ENCODE assay signal across 20 cellular contexts in genomic region chr9:124038790-124039633, GRCh38. TPM values are rescaled to one million over a fixed set of nuclear protein-coding genes. Genes with fewer than 3 reads are reported as not detected.
A peak's percentile ranks its signal among the peaks of the same experiment; 100 is the strongest.
DNase-seq lines count a peak whose midpoint lies in the region; ATAC-seq, FAIRE-seq and TF ChIP-seq lines count a peak whose summit lies in the region.
"Had no signal": no experiment of that assay in that cellular context is flagged by ENCODE, and none has a peak within 500 bp of the region (broad histone marks: within the 10 kb centered on the region; RNA-seq: fewer than 3 reads in every experiment).

No MANE protein-coding gene starts in this region.

- no peak overlapping the region for H3K4me3 ChIP-seq in A549
- no peak overlapping the region for H3K4me3 ChIP-seq in GM12865 (ENCODE audit: low read depth, low read length)
- no peak overlapping the region for H3K4me3 ChIP-seq in pancreas
- H3K4me3 ChIP-seq: ascending aorta, colonic mucosa, vagina had no signal

- WGBS in A549 (ENCODE audit: missing lambda C conversion rate): 83% methylated on average over 9 of the region's 9 CpGs
- WGBS in pancreas, 2 donors: 59 to 62% methylated on average over 9 of the region's 9 CpGs

- peak; percentile 33 to 34 for DNase-seq in A549 (ENCODE audit: low read depth in 1 of 2, low spot score in 1 of 2)
- DNase-seq in GM12865 (ENCODE audit: low read depth): no peak
- peak; percentile 26 for DNase-seq in SK-MEL-5 (ENCODE audit: low read depth, low spot score)
- DNase-seq in iPS-NIHi7 (ENCODE audit: extremely low spot score): peak; percentile 10
- DNase-seq in pancreas: no peak
- no peak for DNase-seq in left lobe of liver (ENCODE audit: low spot score)
- no peak for DNase-seq in activated CD4-positive, alpha-beta memory T cell treated with anti-CD3 and anti-CD28 coated beads, Interleukin-2, amount 10 ng/mL, durations not matched to agents 7 days and 5 days
- DNase-seq in nephron progenitor cell: no peak
- DNase-seq: activated CD8-positive, alpha-beta memory T cell treated with anti-CD3 and anti-CD28 coated beads, Interleukin-2, amount 50 U/mL, for 4 hours; activated naive CD4-positive, alpha-beta T cell treated with anti-CD3 and anti-CD28 coated beads for 36 hours; colonic mucosa; NCI-H187; NCI-H446; SIG-M5; stimulated activated CD4-positive, alpha-beta T cell treated with anti-CD3 and anti-CD28 coated beads, Interleukin-4, amount 100 ng/mL, for 1 hour had no signal

- FAIRE-seq in A549 (lab: Jason Lieb, UNC) (no peak), pancreas (lab: Jason Lieb, UNC) (no peak)
- FAIRE-seq: GM18507 had no signal

- peaks cover 50% of the 10 kb centered on the region for H3K27me3 Mint-ChIP-seq in activated CD4-positive, alpha-beta memory T cell treated with anti-CD3 and anti-CD28 coated beads, Interleukin-2, amount 10 ng/mL, durations not matched to agents 7 days and 5 days
- peaks cover 73% of the 10 kb centered on the region for H3K27me3 Mint-ChIP-seq in nephron progenitor cell (ENCODE audit: low read depth, poor library complexity)

- peaks cover 0 to 6% (median 3%) of the 10 kb centered on the region in 4 donors for H3K27me3 ChIP-seq in pancreas
- H3K27me3 ChIP-seq: ascending aorta, vagina had no signal

- peak; percentile 24; the same call in 2 of the 3 replicates for TF ChIP-seq CTCF in A549 (IDR thresholded peaks at IDR 0.05)
- TF ChIP-seq CTCF in GM12865 (IDR thresholded peaks at IDR 0.05; ENCODE audit: insufficient read depth, low read depth, low read length, missing control alignments): peak; percentile 13
- no peak for TF ChIP-seq CTCF in pancreas (IDR thresholded peaks at IDR 0.05)
- TF ChIP-seq CTCF in nephron progenitor cell (IDR thresholded peaks at IDR 0.05): no peak

- TF ChIP-seq RAD21 in A549 (conservative IDR thresholded peaks at IDR 0.05 in 1 of 2, IDR thresholded peaks at IDR 0.05 in 1 of 2): peak in 1 of 2 experiments; percentile 23; a peak in 2 of 5 replicates

- no peaks in the 10 kb centered on the region for H3K9me3 Mint-ChIP-seq in activated CD4-positive, alpha-beta memory T cell treated with anti-CD3 and anti-CD28 coated beads, Interleukin-2, amount 10 ng/mL, durations not matched to agents 7 days and 5 days
- no peaks in the 10 kb centered on the region for H3K9me3 Mint-ChIP-seq in nephron progenitor cell
- H3K9me3 Mint-ChIP-seq: activated naive CD4-positive, alpha-beta T cell treated with anti-CD3 and anti-CD28 coated beads for 36 hours had no signal

- POLR2A ChIA-PET in A549 (lab: Yijun Ruan, JAX): interaction anchor here (0.9 kb wide), 1 partner anchor 114 kb away, joined by 3 read pairs; no protein-coding TSS in a partner anchor
- POLR2A ChIA-PET in activated CD4-positive, alpha-beta memory T cell treated with anti-CD3 and anti-CD28 coated beads, Interleukin-2, amount 10 ng/mL, durations not matched to agents 7 days and 5 days (lab: Charles Lee): no interaction called here

- H3K4me3 Mint-ChIP-seq in activated CD4-positive, alpha-beta memory T cell treated with anti-CD3 and anti-CD28 coated beads, Interleukin-2, amount 10 ng/mL, durations not matched to agents 7 days and 5 days: no peak overlapping the region
- no peak overlapping the region for H3K4me3 Mint-ChIP-seq in nephron progenitor cell
- H3K4me3 Mint-ChIP-seq: activated naive CD4-positive, alpha-beta T cell treated with anti-CD3 and anti-CD28 coated beads for 36 hours had no signal

- H3K36me3 Mint-ChIP-seq in activated CD4-positive, alpha-beta memory T cell treated with anti-CD3 and anti-CD28 coated beads, Interleukin-2, amount 10 ng/mL, durations not matched to agents 7 days and 5 days (ENCODE audit: low read depth): no peaks in the 10 kb centered on the region
- H3K36me3 Mint-ChIP-seq in nephron progenitor cell (ENCODE audit: low read depth): no peaks in the 10 kb centered on the region

- no peak for TF ChIP-seq EP300 in A549 (IDR thresholded peaks at IDR 0.05)

- H3K36me3 ChIP-seq in pancreas: no peaks in the 10 kb centered on the region
- H3K36me3 ChIP-seq: ascending aorta, colonic mucosa, vagina had no signal

- H3K4me2 ChIP-seq in A549: no peak overlapping the region

- CTCF ChIA-PET in A549 (lab: Yijun Ruan, JAX): interaction anchor here (0.6 to 6.6 kb wide), 18 partner anchors 12 to 684 kb away, joined by 3 to 160 read pairs (median 4); partner anchors contain the start of genes CRB2 and LHX2
- CTCF ChIA-PET in activated CD4-positive, alpha-beta memory T cell treated with anti-CD3 and anti-CD28 coated beads, Interleukin-2, amount 10 ng/mL, durations not matched to agents 7 days and 5 days (lab: Charles Lee): interaction anchor here (2.3 to 3.9 kb wide), 3 partner anchors 15 to 496 kb away, joined by 6 to 26 read pairs (median 11); no protein-coding TSS in a partner anchor

- H3K4me1 ChIP-seq in A549: peaks cover 11% of the 10 kb centered on the region; the same call in 2 of the 3 replicates
- peaks cover 0 to 7% (median 4%) of the 10 kb centered on the region in 3 donors for H3K4me1 ChIP-seq in pancreas

- in situ Hi-C loops in SK-MEL-5 (cut with HindIII; ENCODE audit: low pct_unique_long_range_greater_than_20kb, low sequenced_read_pairs): no loop called here

- H3K4me1 Mint-ChIP-seq in activated CD4-positive, alpha-beta memory T cell treated with anti-CD3 and anti-CD28 coated beads, Interleukin-2, amount 10 ng/mL, durations not matched to agents 7 days and 5 days: peaks cover 9% of the 10 kb centered on the region
- H3K4me1 Mint-ChIP-seq in nephron progenitor cell: peaks cover 6% of the 10 kb centered on the region

- intact Hi-C loops in pancreas (cut with DNase I): loop anchor here in 1 of 3 donors (10.0 kb wide), 1 partner anchor 494 kb away; no protein-coding TSS in a partner anchor

- no peak overlapping the region for H3K27ac Mint-ChIP-seq in activated CD4-positive, alpha-beta memory T cell treated with anti-CD3 and anti-CD28 coated beads, Interleukin-2, amount 10 ng/mL, durations not matched to agents 7 days and 5 days
- no peak overlapping the region for H3K27ac Mint-ChIP-seq in nephron progenitor cell
- H3K27ac Mint-ChIP-seq: activated naive CD4-positive, alpha-beta T cell treated with anti-CD3 and anti-CD28 coated beads for 36 hours had no signal

- no peak for TF ChIP-seq POLR2A in A549 (IDR thresholded peaks at IDR 0.05; ENCODE audit: low read length)

- H3K27ac ChIP-seq in A549 (no peak overlapping the region), pancreas (no peak overlapping the region)
- H3K27ac ChIP-seq: ascending aorta, colonic mucosa, vagina had no signal

- ATAC-seq in A549: peak in 1 of 2 experiments; percentile 49; a peak in 3 of 6 replicates
- no peak for ATAC-seq in pancreas
- ATAC-seq in left lobe of liver: no peak

- H3K9me3 ChIP-seq in A549 (no peaks in the 10 kb centered on the region), pancreas (no peaks in the 10 kb centered on the region)
- H3K9me3 ChIP-seq: ascending aorta, colonic mucosa, vagina had no signal

TF ChIP-seq in A549, 52 proteins besides CTCF, POLR2A, EP300 and RAD21:
- no peak for TF ChIP-seq ELK1 (IDR thresholded peaks at IDR 0.05; ENCODE audit: low read depth, low read length)
- TF ChIP-seq SMC3 (IDR thresholded peaks at IDR 0.05): peak; percentile 35; the same call in 1 of the 3 replicates
- no peak for TF ChIP-seq POLR2AphosphoS2 (conservative IDR thresholded peaks at IDR 0.05; ENCODE audit: low read length)
- TF ChIP-seq MAX (IDR thresholded peaks at IDR 0.05): no peak
- TF ChIP-seq FOSB (CRISPR knock-in tag; IDR thresholded peaks at IDR 0.05): no peak
TF ChIP-seq in A549: peak in this region for 1.

RNA-seq across cellular contexts. Expression of gene LHX2, which starts 27.4 kb away (rescaled TPM):
- polyA plus RNA-seq in A549 (2011; rRNA removed) (2.4 and 2.9 TPM in 2 replicates), A549 (2017; fragmentation: RNase III; extraction: RNeasy Plus Mini Kit Qiagen cat#74134 plus additional on column Dnase treatment) (4.1 to 4.6 TPM (median 4.4 TPM) in 3 replicates), pancreas (not detected)
- 8.7 and 11.5 TPM in 2 replicates for polyA plus RNA-seq in A549 (2012; cell fraction: cytosol; rRNA removed)
- 11.0 and 12.4 TPM in 2 replicates for polyA plus RNA-seq in A549 (2012; cell fraction: nucleus; rRNA removed)
- 2.0 and 4.1 TPM in 2 replicates for polyA minus RNA-seq in A549 (2011; rRNA and poly(A)+ RNA removed)
- 0.43 TPM in 1 of 2 replicates, not detected in the other for total RNA-seq in SK-MEL-5 (2014; rRNA removed; shearing (Covaris generic))
- polyA plus RNA-seq in SK-MEL-5 (2015; cell fraction: cytosol; rRNA removed): 0.57 and 1.5 TPM in 2 replicates
- polyA plus RNA-seq in SK-MEL-5 (2015; cell fraction: nucleus; rRNA removed): 0.68 and 1.2 TPM in 2 replicates
- total RNA-seq in pancreas (not detected), left lobe of liver (2.9 TPM)
- total RNA-seq in activated CD4-positive, alpha-beta memory T cell treated with anti-CD3 and anti-CD28 coated beads, Interleukin-2, amount 10 ng/mL, durations not matched to agents 7 days and 5 days: not detected
- total RNA-seq: activated naive CD4-positive, alpha-beta T cell treated with anti-CD3 and anti-CD28 coated beads for 36 hours; ascending aorta; omental fat pad; subcutaneous adipose tissue; vagina had no signal

Comparison
In these comparisons a context has a peak if more than half of its experiments do, and no peak if none do; other contexts are left out.
1. DNase-seq: peak in A549 (2 of 2), SK-MEL-5 (single experiment) and iPS-NIHi7 (single experiment); none in GM12865 (single experiment), pancreas (0 of 6), left lobe of liver (single experiment), activated CD4-positive, alpha-beta memory T cell treated with anti-CD3 and anti-CD28 coated beads, Interleukin-2, amount 10 ng/mL, durations not matched to agents 7 days and 5 days (single experiment) and nephron progenitor cell (single experiment).
2. CTCF ChIP-seq: peak in A549 (single experiment) and GM12865 (single experiment); none in pancreas (0 of 4) and nephron progenitor cell (single experiment).